8 cellular contexts compared by ENCODE assay signal in the genomic region with DNA sequence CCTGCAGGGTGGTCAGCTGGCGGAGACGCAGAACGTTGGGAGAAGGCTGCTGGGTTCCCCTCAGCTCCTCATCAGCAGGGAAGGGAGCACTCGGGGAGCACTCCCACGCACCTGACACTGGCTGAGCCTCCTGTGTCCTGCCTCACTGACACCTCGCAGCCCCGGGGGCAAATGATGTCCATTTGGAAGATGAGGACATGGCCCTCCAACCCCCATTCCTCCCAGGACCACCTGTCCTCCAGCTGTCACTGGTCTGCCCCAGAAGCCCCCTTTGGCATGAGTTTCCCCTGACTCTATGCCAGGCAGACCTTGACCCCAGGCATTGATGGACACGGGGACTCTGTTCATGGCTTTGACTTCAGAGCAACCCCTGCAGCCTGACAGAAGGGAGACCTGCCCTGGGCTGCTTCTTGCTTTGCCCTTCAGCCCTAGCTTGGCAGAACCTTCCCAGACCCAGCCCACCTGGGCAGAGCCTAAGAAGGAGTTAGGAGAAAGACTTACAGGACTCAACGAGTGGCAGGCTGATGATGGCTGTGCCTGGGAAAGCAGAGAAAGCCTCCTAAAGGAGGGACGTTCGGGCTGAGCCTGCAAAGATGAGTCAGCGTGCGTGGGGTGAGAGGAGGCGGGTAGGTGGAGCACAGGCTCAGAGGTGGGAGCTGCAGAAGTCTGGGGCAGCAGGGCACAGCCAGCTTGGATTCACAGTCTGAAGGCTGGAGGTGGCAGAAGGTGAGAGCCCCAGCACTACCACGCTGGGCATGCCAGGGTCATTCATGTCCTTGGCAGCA.
DNase-seq lines count a peak whose midpoint lies in the region; ATAC-seq and TF ChIP-seq lines count a peak whose summit lies in the region.

No MANE protein-coding gene starts in this region.

- H3K27me3 ChIP-seq in Loucy (ENCODE audit: insufficient read depth, low read length, poor library complexity, severe bottlenecking): no peaks in the 10 kb centered on the region
- no peaks in the 10 kb centered on the region for H3K27me3 ChIP-seq in testis

- no peak for TF ChIP-seq POLR2A in testis (IDR thresholded peaks at IDR 0.05)

- H3K27ac ChIP-seq in testis: no peak overlapping the region

- H3F3A ChIP-seq in Loucy (ENCODE audit: low read depth): no peaks in the 10 kb centered on the region

- H3K9ac ChIP-seq in Loucy (ENCODE audit: low read depth, low read length, poor library complexity, severe bottlenecking): no peak overlapping the region

- intact Hi-C loops in testis (cut with DNase I; ENCODE audit: low total_unique reads): loop anchor here (10.0 kb wide), 1 partner anchor 80 kb away; no protein-coding TSS in a partner anchor

- H3K36me3 ChIP-seq in Loucy (ENCODE audit: insufficient read depth, low read length) (no peaks in the 10 kb centered on the region), testis (ENCODE audit: low read depth, missing control alignments) (no peaks in the 10 kb centered on the region)

- peaks cover 35% of the 10 kb centered on the region for H3K27me3 Mint-ChIP-seq in activated naive CD8-positive, alpha-beta T cell treated with anti-CD3 and anti-CD28 coated beads, Interleukin-2, amount 50 U/mL, for 24 hours

- WGBS in testis, 2 donors: 19 to 25% methylated on average over 8 to 12 of the region's 15 CpGs

- no peak overlapping the region for H3K27ac Mint-ChIP-seq in activated naive CD8-positive, alpha-beta T cell treated with anti-CD3 and anti-CD28 coated beads, Interleukin-2, amount 50 U/mL, for 24 hours

- H3K4me2 ChIP-seq in Loucy (ENCODE audit: low read depth, low read length, poor library complexity, severe bottlenecking): peak overlapping the region; percentile 66

- TF ChIP-seq CTCF in Loucy (conservative IDR thresholded peaks at IDR 0.05; ENCODE audit: low read length) (no peak), testis (IDR thresholded peaks at IDR 0.05) (no peak)

- no peaks in the 10 kb centered on the region for H3K9me3 Mint-ChIP-seq in activated naive CD8-positive, alpha-beta T cell treated with anti-CD3 and anti-CD28 coated beads, Interleukin-2, amount 50 U/mL, for 24 hours

- DNase-seq in COLO829 (ENCODE audit: low spot score): peak; percentile 88
- no peak for DNase-seq in activated naive CD8-positive, alpha-beta T cell treated with anti-CD3 and anti-CD28 coated beads, Interleukin-2, amount 50 U/mL, for 24 hours
- peak; percentile 70 for DNase-seq in kidney tubule cell (ENCODE audit: low spot score)
- DNase-seq in testis: peak; percentile 63
- no peak for DNase-seq in NCI-H2107 treated with DMSO at 0.1 percent for 48 hours (lab: John Stamatoyannopoulos, UW; ENCODE audit: unreplicated experiment)
- no peak for DNase-seq in SK-N-DZ (ENCODE audit: low spot score)

- H3K36me3 Mint-ChIP-seq in activated naive CD8-positive, alpha-beta T cell treated with anti-CD3 and anti-CD28 coated beads, Interleukin-2, amount 50 U/mL, for 24 hours (ENCODE audit: low read depth): no peaks in the 10 kb centered on the region

- peak; percentile 40 for ATAC-seq in activated naive CD8-positive, alpha-beta T cell treated with anti-CD3 and anti-CD28 coated beads, Interleukin-2, amount 50 U/mL, for 24 hours
- ATAC-seq in GM19452 (IDR thresholded peaks at IDR 0.05; ENCODE audit: unreplicated experiment): no peak

- H3K9me3 ChIP-seq in Loucy (ENCODE audit: insufficient read depth, low read depth, low read length) (no peaks in the 10 kb centered on the region), testis (no peaks in the 10 kb centered on the region)

- no peaks in the 10 kb centered on the region for H3K79me2 ChIP-seq in Loucy (ENCODE audit: insufficient read depth, low read length)

- peaks cover 18% of the 10 kb centered on the region for H3K4me1 Mint-ChIP-seq in activated naive CD8-positive, alpha-beta T cell treated with anti-CD3 and anti-CD28 coated beads, Interleukin-2, amount 50 U/mL, for 24 hours

- H3K4me1 ChIP-seq in Loucy (ENCODE audit: insufficient read depth, low read length, poor library complexity, severe bottlenecking) (peaks cover 15% of the 10 kb centered on the region), testis (peaks cover 14% of the 10 kb centered on the region)

- H2AFZ ChIP-seq in Loucy (ENCODE audit: low read length): peak overlapping the region; percentile 34

- no peaks in the 10 kb centered on the region for H4K20me1 ChIP-seq in Loucy (ENCODE audit: insufficient read depth, low read length, poor library complexity, severe bottlenecking)

- peak overlapping the region; percentile 38 for H3K4me3 ChIP-seq in Loucy (ENCODE audit: low read length, poor library complexity, severe bottlenecking)
- no peak overlapping the region for H3K4me3 ChIP-seq in testis

- H3K9me2 ChIP-seq in Loucy (replicated peaks; ENCODE audit: low read depth, low read length): no peaks in the 10 kb centered on the region

- no peak overlapping the region for H3K4me3 Mint-ChIP-seq in activated naive CD8-positive, alpha-beta T cell treated with anti-CD3 and anti-CD28 coated beads, Interleukin-2, amount 50 U/mL, for 24 hours

Comparison
In these comparisons a context has a peak if more than half of its experiments do, and no peak if none do; other contexts are left out.
1. DNase-seq: peak in COLO829 (single experiment), kidney tubule cell (single experiment) and testis (single experiment); none in activated naive CD8-positive, alpha-beta T cell treated with anti-CD3 and anti-CD28 coated beads, Interleukin-2, amount 50 U/mL, for 24 hours (single experiment), NCI-H2107 treated with DMSO at 0.1 percent for 48 hours (single experiment) and SK-N-DZ (single experiment).